Comparison of ENCODE assay signal across 4 cellular contexts in genomic region chr7:147997636-147998035, GRCh38.
"Had no signal": no experiment of that assay in that cellular context is flagged by ENCODE, and none has a peak within 500 bp of the region (broad histone marks: within the 10 kb centered on the region; RNA-seq: fewer than 3 reads in every experiment).

No MANE protein-coding gene starts in this region.

- DNase-seq: H9, HCEC 1CT, IMR-90 had no signal

- H3K4me3 ChIP-seq: GM23338 had no signal
